In genomic region chr4:139176299-139177048, GRCh38 we compare ENCODE assay signal across 1 cellular context.
TF ChIP-seq lines count a peak whose summit lies in the region.

No MANE protein-coding gene starts in this region.

TF ChIP-seq in K562, 482 proteins besides CTCF, POLR2A, EP300 and RAD21 (continued from another document and continues in another):
- no peak for TF ChIP-seq ZNF318 (IDR thresholded peaks at IDR 0.05; ENCODE audit: borderline replicate concordance in 1 of 2, low read depth in 1 of 2)
- peak; percentile 24 for TF ChIP-seq PHF20 (IDR thresholded peaks at IDR 0.05; ENCODE audit: partially characterized antibody)
- TF ChIP-seq NONO (IDR thresholded peaks at IDR 0.05; ENCODE audit: low read depth in 2 of 2, low read length in 1 of 2): peak in 1 of 2 experiments; percentile 50; a peak in 1 of 4 replicates
- no peak for TF ChIP-seq TGIF2 (CRISPR knock-in tag; IDR thresholded peaks at IDR 0.05)
- no peak for TF ChIP-seq TEAD4 (IDR thresholded peaks at IDR 0.05; ENCODE audit: low read length)
- no peak for TF ChIP-seq TEAD4 (CRISPR knock-in tag; IDR thresholded peaks at IDR 0.05; ENCODE audit: borderline replicate concordance)
- no peak for TF ChIP-seq RBM14 (IDR thresholded peaks at IDR 0.05; ENCODE audit: borderline replicate concordance, insufficient read depth, low read depth, low read length)
- no peak for TF ChIP-seq ZNF707 (CRISPR knock-in tag; conservative IDR thresholded peaks at IDR 0.05)
- no peak for TF ChIP-seq ZNF75A (CRISPR knock-in tag; IDR thresholded peaks at IDR 0.05)
- TF ChIP-seq RBM34 (IDR thresholded peaks at IDR 0.05; ENCODE audit: borderline replicate concordance, insufficient read depth, low read length): 0 out of 2 replicates have a peak, but pooled peaks have one; percentile 64
- no peak for TF ChIP-seq ZNF639 (CRISPR knock-in tag; conservative IDR thresholded peaks at IDR 0.05 in 1 of 2, IDR thresholded peaks at IDR 0.05 in 1 of 2)
- no peak; the same call in 1 of the 2 replicates for TF ChIP-seq CHD2 (IDR thresholded peaks at IDR 0.05; ENCODE audit: low read depth, low read length)
- TF ChIP-seq SMAD1 (IDR thresholded peaks at IDR 0.05; ENCODE audit: low read depth, low read length, partially characterized antibody): no peak
- TF ChIP-seq CGGBP1 (CRISPR knock-in tag; IDR thresholded peaks at IDR 0.05): no peak
- no peak for TF ChIP-seq TSC22D4 (tag; IDR thresholded peaks at IDR 0.05)
- peak; percentile 45 for TF ChIP-seq NKRF (IDR thresholded peaks at IDR 0.05; ENCODE audit: borderline replicate concordance)
- TF ChIP-seq ZC3H11A (IDR thresholded peaks at IDR 0.05; ENCODE audit: low read depth, low read length): no peak; the same call in 1 of the 2 replicates
- peak; percentile 22; the same call in 1 of the 2 replicates for TF ChIP-seq THAP12 (CRISPR knock-in tag; IDR thresholded peaks at IDR 0.05)
- peak; percentile 70 for TF ChIP-seq EGR1 (conservative IDR thresholded peaks at IDR 0.05)
- no peak for TF ChIP-seq CEBPG (CRISPR knock-in tag; IDR thresholded peaks at IDR 0.05)
- TF ChIP-seq CEBPG (tag; conservative IDR thresholded peaks at IDR 0.05 in 1 of 2, IDR thresholded peaks at IDR 0.05 in 1 of 2): no peak
- TF ChIP-seq ZNF197 (CRISPR knock-in tag; IDR thresholded peaks at IDR 0.05; ENCODE audit: low read depth): no peak
- no peak for TF ChIP-seq HIVEP1 (CRISPR knock-in tag; IDR thresholded peaks at IDR 0.05)
- no peak for TF ChIP-seq ATF2 (CRISPR knock-in tag; IDR thresholded peaks at IDR 0.05)
- no peak for TF ChIP-seq MEF2D (tag; conservative IDR thresholded peaks at IDR 0.05; ENCODE audit: low read depth)
- TF ChIP-seq ATF4 (CRISPR knock-in tag; IDR thresholded peaks at IDR 0.05): no peak
- TF ChIP-seq CHCHD3 (CRISPR knock-in tag; IDR thresholded peaks at IDR 0.05): no peak
- TF ChIP-seq FOS (IDR thresholded peaks at IDR 0.05; ENCODE audit: extremely low read depth, insufficient read length): no peak
- TF ChIP-seq ZNF57 (CRISPR knock-in tag; IDR thresholded peaks at IDR 0.05): no peak
- TF ChIP-seq DMBX1 (CRISPR knock-in tag; IDR thresholded peaks at IDR 0.05; ENCODE audit: borderline replicate concordance): peak; percentile 12; the same call in 1 of the 2 replicates
- no peak for TF ChIP-seq ZSCAN32 (CRISPR knock-in tag; IDR thresholded peaks at IDR 0.05)
- no peak for TF ChIP-seq SREBF2 (CRISPR knock-in tag; IDR thresholded peaks at IDR 0.05)
- TF ChIP-seq MAFK (IDR thresholded peaks at IDR 0.05; ENCODE audit: low read length): no peak
- TF ChIP-seq FOXM1 (IDR thresholded peaks at IDR 0.05; ENCODE audit: low read depth): no peak
- no peak for TF ChIP-seq FOXM1 (CRISPR knock-in tag; IDR thresholded peaks at IDR 0.05; ENCODE audit: low read depth)
- TF ChIP-seq ZNF696 (CRISPR knock-in tag; conservative IDR thresholded peaks at IDR 0.05): no peak
- TF ChIP-seq EWSR1 (IDR thresholded peaks at IDR 0.05; ENCODE audit: borderline replicate concordance, low read depth, partially characterized antibody): no peak
- no peak for TF ChIP-seq NFYB (IDR thresholded peaks at IDR 0.05; ENCODE audit: extremely low read depth, insufficient read length)
- no peak for TF ChIP-seq HDGF (IDR thresholded peaks at IDR 0.05)
- TF ChIP-seq IRF9 (tag; IDR thresholded peaks at IDR 0.05): no peak
- TF ChIP-seq ZBTB49 (CRISPR knock-in tag; IDR thresholded peaks at IDR 0.05; ENCODE audit: borderline replicate concordance): no peak
- TF ChIP-seq GABPB2 (CRISPR knock-in tag; conservative IDR thresholded peaks at IDR 0.05): no peak
- TF ChIP-seq LCOR (CRISPR knock-in tag; IDR thresholded peaks at IDR 0.05): peak; percentile 73
- TF ChIP-seq ZNF695 (CRISPR knock-in tag; IDR thresholded peaks at IDR 0.05): no peak
- no peak for TF ChIP-seq TCF3 (CRISPR knock-in tag; IDR thresholded peaks at IDR 0.05)
- TF ChIP-seq ZNF785 (CRISPR knock-in tag; IDR thresholded peaks at IDR 0.05): no peak
